ENCODE assay signal across 9 cellular contexts in genomic region chr2:160109939-160110673, GRCh38. TPM values are rescaled to one million over a fixed set of nuclear protein-coding genes. Genes with fewer than 3 reads are reported as not detected.
A peak's percentile ranks its signal among the peaks of the same experiment; 100 is the strongest.
DNase-seq lines count a peak whose midpoint lies in the region; ATAC-seq and TF ChIP-seq lines count a peak whose summit lies in the region.
"Had no signal": no experiment of that assay in that cellular context is flagged by ENCODE, and none has a peak within 500 bp of the region (broad histone marks: within the 10 kb centered on the region; RNA-seq: fewer than 3 reads in every experiment).

No MANE protein-coding gene starts in this region.

- no peak overlapping the region for H3K4me3 Mint-ChIP-seq in activated CD8-positive, alpha-beta T cell treated with anti-CD3 and anti-CD28 coated beads for 36 hours
- H3K4me3 Mint-ChIP-seq in naive B cell, result no peak overlapping the region
- H3K4me3 Mint-ChIP-seq: activated naive CD8-positive, alpha-beta T cell had no signal

- intact Hi-C loops in activated CD8-positive, alpha-beta T cell treated with anti-CD3 and anti-CD28 coated beads for 36 hours (cut with micrococcal nuclease), result loop anchor here (2.0 to 5.0 kb wide), 2 partner anchors 101 to 882 kb away; no protein-coding TSS in a partner anchor

- no peak overlapping the region for H3K27ac Mint-ChIP-seq in activated CD8-positive, alpha-beta T cell treated with anti-CD3 and anti-CD28 coated beads for 36 hours
- no peak overlapping the region for H3K27ac Mint-ChIP-seq in naive B cell
- H3K27ac Mint-ChIP-seq: activated naive CD8-positive, alpha-beta T cell had no signal

- peak overlapping the region; percentile 24 for H3K27ac ChIP-seq in epithelial cell of prostate

- TF ChIP-seq CTCF in activated CD8-positive, alpha-beta T cell treated with anti-CD3 and anti-CD28 coated beads for 36 hours (IDR thresholded peaks at IDR 0.05), result peak; percentile 87

- no peaks in the 10 kb centered on the region for H3K36me3 Mint-ChIP-seq in activated CD8-positive, alpha-beta T cell treated with anti-CD3 and anti-CD28 coated beads for 36 hours (ENCODE audit: low read depth)
- no peaks in the 10 kb centered on the region for H3K36me3 Mint-ChIP-seq in naive B cell
- H3K36me3 Mint-ChIP-seq: activated naive CD8-positive, alpha-beta T cell had no signal

- H3K9me3 Mint-ChIP-seq in activated CD8-positive, alpha-beta T cell treated with anti-CD3 and anti-CD28 coated beads for 36 hours, result no peaks in the 10 kb centered on the region
- H3K9me3 Mint-ChIP-seq in naive B cell, result no peaks in the 10 kb centered on the region

- peaks cover 12% of the 10 kb centered on the region for H3K27me3 Mint-ChIP-seq in activated CD8-positive, alpha-beta T cell treated with anti-CD3 and anti-CD28 coated beads for 36 hours
- H3K27me3 Mint-ChIP-seq in naive B cell, result peaks cover 6 to 11% (median 7%) of the 10 kb centered on the region in 3 donors

- ATAC-seq in GM19351 (IDR thresholded peaks at IDR 0.05; ENCODE audit: unreplicated experiment) (peak; percentile 83), HG03442 (IDR thresholded peaks at IDR 0.05; ENCODE audit: unreplicated experiment) (peak; percentile 78), naive B cell (ENCODE audit: low read depth in 2 of 2) (peak in 1 of 2 donors; percentile 46)
- peak; percentile 76 for ATAC-seq in activated CD8-positive, alpha-beta T cell treated with anti-CD3 and anti-CD28 coated beads for 36 hours

- DNase-seq in COLO829 (ENCODE audit: low spot score) (peak; percentile 83), NCI-H69 (lab: John Stamatoyannopoulos, UW) (peak; percentile 30), epithelial cell of prostate (ENCODE audit: low read depth, low spot score) (no peak), naive B cell (peak; percentile 7), stromal cell of bone marrow (ENCODE audit: low read depth) (peak; percentile 76)
- peak; percentile 63 for DNase-seq in activated CD8-positive, alpha-beta T cell treated with anti-CD3 and anti-CD28 coated beads for 36 hours

- CTCF ChIA-PET in activated CD8-positive, alpha-beta T cell treated with anti-CD3 and anti-CD28 coated beads for 36 hours (lab: Charles Lee), result interaction anchor here (0.6 to 3.5 kb wide), 41 partner anchors 9 to 1161 kb away, joined by 3 to 33 read pairs (median 4); no protein-coding TSS in a partner anchor

- POLR2A ChIA-PET in activated CD8-positive, alpha-beta T cell treated with anti-CD3 and anti-CD28 coated beads for 36 hours (lab: Charles Lee), result no interaction called here

- no peaks in the 10 kb centered on the region for H3K4me1 Mint-ChIP-seq in activated CD8-positive, alpha-beta T cell treated with anti-CD3 and anti-CD28 coated beads for 36 hours (ENCODE audit: low read depth)
- H3K4me1 Mint-ChIP-seq in naive B cell, result no peaks in the 10 kb centered on the region

RNA-seq across cellular contexts. Expression of gene PLA2R1, which starts 47.7 kb away (rescaled TPM):
- not detected for total RNA-seq in activated CD8-positive, alpha-beta T cell treated with anti-CD3 and anti-CD28 coated beads for 36 hours
- polyA plus RNA-seq in naive B cell (ENCODE audit: low read depth in 6 of 6), result under 1 TPM in 1 of 6 donors, not detected in 5; 0.01 TPM
